Comparison of ENCODE assay signal across 1 cellular context in the genomic region with DNA sequence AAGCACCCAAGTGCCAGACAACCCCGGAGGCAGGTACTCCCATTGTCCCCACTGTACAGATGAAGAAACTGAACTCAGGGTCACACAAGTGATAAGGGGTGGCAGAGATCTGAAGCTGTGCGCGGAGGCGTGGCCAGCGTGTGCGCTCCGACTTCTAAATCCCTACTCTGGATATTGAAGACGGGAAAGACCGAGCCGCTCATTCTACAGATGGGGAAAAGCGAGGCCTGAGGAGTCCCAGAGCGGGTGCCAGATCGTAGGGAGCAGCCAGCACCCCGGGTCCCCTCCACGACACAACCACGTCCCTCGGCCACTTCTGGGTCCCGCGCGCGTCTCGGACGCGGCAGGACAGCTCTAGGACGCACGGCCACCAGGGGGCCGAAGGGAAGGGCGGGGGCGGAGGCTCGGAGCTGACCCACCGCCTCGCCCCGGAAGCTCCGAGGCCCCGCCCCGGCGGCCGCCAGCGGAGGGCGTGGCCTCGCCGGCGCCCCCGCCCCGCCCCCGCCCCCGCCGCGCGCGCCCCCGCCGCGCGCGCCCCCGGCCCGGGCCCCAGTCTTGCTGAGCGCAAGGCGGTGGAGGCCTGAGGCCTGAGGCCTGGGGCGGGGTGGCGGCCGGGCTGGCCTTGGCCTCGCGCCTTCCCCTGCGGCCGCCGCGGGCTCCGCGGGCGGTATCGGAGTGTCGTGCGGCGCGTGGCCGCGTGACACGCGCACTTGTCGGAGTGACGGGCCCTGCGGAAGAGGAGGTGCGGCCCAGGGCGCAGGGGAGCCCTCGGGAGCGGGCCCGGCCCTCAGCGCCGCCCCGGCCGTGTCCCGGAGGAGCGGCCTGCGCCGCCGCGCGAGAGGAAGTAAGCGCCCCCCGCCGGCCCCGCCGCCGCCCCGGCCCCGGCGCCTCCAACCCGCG.
TF ChIP-seq lines count a peak whose summit lies in the region.

A gene with protein sequence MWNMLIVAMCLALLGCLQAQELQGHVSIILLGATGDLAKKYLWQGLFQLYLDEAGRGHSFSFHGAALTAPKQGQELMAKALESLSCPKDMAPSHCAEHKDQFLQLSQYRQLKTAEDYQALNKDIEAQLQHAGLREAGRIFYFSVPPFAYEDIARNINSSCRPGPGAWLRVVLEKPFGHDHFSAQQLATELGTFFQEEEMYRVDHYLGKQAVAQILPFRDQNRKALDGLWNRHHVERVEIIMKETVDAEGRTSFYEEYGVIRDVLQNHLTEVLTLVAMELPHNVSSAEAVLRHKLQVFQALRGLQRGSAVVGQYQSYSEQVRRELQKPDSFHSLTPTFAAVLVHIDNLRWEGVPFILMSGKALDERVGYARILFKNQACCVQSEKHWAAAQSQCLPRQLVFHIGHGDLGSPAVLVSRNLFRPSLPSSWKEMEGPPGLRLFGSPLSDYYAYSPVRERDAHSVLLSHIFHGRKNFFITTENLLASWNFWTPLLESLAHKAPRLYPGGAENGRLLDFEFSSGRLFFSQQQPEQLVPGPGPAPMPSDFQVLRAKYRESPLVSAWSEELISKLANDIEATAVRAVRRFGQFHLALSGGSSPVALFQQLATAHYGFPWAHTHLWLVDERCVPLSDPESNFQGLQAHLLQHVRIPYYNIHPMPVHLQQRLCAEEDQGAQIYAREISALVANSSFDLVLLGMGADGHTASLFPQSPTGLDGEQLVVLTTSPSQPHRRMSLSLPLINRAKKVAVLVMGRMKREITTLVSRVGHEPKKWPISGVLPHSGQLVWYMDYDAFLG (plus strand): TSS at position 552 of the 900 bp plus-strand sequence. CDS start 10,161 bp downstream, outside the sequence.

TF ChIP-seq in GM12878, 131 proteins besides CTCF, POLR2A, EP300 and RAD21 (continues in another document):
- TF ChIP-seq, protein P1, sequence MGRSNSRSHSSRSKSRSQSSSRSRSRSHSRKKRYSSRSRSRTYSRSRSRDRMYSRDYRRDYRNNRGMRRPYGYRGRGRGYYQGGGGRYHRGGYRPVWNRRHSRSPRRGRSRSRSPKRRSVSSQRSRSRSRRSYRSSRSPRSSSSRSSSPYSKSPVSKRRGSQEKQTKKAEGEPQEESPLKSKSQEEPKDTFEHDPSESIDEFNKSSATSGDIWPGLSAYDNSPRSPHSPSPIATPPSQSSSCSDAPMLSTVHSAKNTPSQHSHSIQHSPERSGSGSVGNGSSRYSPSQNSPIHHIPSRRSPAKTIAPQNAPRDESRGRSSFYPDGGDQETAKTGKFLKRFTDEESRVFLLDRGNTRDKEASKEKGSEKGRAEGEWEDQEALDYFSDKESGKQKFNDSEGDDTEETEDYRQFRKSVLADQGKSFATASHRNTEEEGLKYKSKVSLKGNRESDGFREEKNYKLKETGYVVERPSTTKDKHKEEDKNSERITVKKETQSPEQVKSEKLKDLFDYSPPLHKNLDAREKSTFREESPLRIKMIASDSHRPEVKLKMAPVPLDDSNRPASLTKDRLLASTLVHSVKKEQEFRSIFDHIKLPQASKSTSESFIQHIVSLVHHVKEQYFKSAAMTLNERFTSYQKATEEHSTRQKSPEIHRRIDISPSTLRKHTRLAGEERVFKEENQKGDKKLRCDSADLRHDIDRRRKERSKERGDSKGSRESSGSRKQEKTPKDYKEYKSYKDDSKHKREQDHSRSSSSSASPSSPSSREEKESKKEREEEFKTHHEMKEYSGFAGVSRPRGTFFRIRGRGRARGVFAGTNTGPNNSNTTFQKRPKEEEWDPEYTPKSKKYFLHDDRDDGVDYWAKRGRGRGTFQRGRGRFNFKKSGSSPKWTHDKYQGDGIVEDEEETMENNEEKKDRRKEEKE (IDR thresholded peaks at IDR 0.05) = no peak
- peak; percentile 43; the same call in 1 of the 2 replicates for TF ChIP-seq EED (IDR thresholded peaks at IDR 0.05; ENCODE audit: low read depth)
- TF ChIP-seq, protein P2, sequence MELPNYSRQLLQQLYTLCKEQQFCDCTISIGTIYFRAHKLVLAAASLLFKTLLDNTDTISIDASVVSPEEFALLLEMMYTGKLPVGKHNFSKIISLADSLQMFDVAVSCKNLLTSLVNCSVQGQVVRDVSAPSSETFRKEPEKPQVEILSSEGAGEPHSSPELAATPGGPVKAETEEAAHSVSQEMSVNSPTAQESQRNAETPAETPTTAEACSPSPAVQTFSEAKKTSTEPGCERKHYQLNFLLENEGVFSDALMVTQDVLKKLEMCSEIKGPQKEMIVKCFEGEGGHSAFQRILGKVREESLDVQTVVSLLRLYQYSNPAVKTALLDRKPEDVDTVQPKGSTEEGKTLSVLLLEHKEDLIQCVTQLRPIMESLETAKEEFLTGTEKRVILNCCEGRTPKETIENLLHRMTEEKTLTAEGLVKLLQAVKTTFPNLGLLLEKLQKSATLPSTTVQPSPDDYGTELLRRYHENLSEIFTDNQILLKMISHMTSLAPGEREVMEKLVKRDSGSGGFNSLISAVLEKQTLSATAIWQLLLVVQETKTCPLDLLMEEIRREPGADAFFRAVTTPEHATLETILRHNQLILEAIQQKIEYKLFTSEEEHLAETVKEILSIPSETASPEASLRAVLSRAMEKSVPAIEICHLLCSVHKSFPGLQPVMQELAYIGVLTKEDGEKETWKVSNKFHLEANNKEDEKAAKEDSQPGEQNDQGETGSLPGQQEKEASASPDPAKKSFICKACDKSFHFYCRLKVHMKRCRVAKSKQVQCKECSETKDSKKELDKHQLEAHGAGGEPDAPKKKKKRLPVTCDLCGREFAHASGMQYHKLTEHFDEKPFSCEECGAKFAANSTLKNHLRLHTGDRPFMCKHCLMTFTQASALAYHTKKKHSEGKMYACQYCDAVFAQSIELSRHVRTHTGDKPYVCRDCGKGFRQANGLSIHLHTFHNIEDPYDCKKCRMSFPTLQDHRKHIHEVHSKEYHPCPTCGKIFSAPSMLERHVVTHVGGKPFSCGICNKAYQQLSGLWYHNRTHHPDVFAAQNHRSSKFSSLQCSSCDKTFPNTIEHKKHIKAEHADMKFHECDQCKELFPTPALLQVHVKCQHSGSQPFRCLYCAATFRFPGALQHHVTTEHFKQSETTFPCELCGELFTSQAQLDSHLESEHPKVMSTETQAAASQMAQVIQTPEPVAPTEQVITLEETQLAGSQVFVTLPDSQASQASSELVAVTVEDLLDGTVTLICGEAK (IDR thresholded peaks at IDR 0.05; ENCODE audit: borderline replicate concordance) = no peak
- no peak for TF ChIP-seq STAT1 (conservative IDR thresholded peaks at IDR 0.05)
- TF ChIP-seq ZNF24 (IDR thresholded peaks at IDR 0.05) = no peak
- no peak for TF ChIP-seq KDM1A (IDR thresholded peaks at IDR 0.05; ENCODE audit: borderline replicate concordance)
- TF ChIP-seq, protein P3, sequence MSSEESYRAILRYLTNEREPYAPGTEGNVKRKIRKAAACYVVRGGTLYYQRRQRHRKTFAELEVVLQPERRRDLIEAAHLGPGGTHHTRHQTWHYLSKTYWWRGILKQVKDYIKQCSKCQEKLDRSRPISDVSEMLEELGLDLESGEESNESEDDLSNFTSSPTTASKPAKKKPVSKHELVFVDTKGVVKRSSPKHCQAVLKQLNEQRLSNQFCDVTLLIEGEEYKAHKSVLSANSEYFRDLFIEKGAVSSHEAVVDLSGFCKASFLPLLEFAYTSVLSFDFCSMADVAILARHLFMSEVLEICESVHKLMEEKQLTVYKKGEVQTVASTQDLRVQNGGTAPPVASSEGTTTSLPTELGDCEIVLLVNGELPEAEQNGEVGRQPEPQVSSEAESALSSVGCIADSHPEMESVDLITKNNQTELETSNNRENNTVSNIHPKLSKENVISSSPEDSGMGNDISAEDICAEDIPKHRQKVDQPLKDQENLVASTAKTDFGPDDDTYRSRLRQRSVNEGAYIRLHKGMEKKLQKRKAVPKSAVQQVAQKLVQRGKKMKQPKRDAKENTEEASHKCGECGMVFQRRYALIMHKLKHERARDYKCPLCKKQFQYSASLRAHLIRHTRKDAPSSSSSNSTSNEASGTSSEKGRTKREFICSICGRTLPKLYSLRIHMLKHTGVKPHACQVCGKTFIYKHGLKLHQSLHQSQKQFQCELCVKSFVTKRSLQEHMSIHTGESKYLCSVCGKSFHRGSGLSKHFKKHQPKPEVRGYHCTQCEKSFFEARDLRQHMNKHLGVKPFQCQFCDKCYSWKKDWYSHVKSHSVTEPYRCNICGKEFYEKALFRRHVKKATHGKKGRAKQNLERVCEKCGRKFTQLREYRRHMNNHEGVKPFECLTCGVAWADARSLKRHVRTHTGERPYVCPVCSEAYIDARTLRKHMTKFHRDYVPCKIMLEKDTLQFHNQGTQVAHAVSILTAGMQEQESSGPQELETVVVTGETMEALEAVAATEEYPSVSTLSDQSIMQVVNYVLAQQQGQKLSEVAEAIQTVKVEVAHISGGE (CRISPR knock-in tag; IDR thresholded peaks at IDR 0.05) = no peak
- TF ChIP-seq BHLHE40 (IDR thresholded peaks at IDR 0.05; ENCODE audit: borderline replicate concordance in 1 of 2, low read depth in 2 of 2, low read length in 1 of 2) = peak; percentile 68 to 89; a peak in 3 of 4 replicates
- TF ChIP-seq STAT3 (IDR thresholded peaks at IDR 0.05; ENCODE audit: low read depth, low read length) = no peak
- no peak for TF ChIP-seq SUZ12 (IDR thresholded peaks at IDR 0.05; ENCODE audit: unreplicated experiment)
- no peak for TF ChIP-seq MYB (IDR thresholded peaks at IDR 0.05; ENCODE audit: borderline replicate concordance, low read depth, low read length)
- TF ChIP-seq RB1 (IDR thresholded peaks at IDR 0.05; ENCODE audit: borderline replicate concordance) = no peak; the same call in 1 of the 2 replicates
- TF ChIP-seq ATF7 (IDR thresholded peaks at IDR 0.05; ENCODE audit: low read depth) = no peak
- no peak for TF ChIP-seq SMAD1 (IDR thresholded peaks at IDR 0.05; ENCODE audit: low read depth, partially characterized antibody)
- TF ChIP-seq, protein P4, sequence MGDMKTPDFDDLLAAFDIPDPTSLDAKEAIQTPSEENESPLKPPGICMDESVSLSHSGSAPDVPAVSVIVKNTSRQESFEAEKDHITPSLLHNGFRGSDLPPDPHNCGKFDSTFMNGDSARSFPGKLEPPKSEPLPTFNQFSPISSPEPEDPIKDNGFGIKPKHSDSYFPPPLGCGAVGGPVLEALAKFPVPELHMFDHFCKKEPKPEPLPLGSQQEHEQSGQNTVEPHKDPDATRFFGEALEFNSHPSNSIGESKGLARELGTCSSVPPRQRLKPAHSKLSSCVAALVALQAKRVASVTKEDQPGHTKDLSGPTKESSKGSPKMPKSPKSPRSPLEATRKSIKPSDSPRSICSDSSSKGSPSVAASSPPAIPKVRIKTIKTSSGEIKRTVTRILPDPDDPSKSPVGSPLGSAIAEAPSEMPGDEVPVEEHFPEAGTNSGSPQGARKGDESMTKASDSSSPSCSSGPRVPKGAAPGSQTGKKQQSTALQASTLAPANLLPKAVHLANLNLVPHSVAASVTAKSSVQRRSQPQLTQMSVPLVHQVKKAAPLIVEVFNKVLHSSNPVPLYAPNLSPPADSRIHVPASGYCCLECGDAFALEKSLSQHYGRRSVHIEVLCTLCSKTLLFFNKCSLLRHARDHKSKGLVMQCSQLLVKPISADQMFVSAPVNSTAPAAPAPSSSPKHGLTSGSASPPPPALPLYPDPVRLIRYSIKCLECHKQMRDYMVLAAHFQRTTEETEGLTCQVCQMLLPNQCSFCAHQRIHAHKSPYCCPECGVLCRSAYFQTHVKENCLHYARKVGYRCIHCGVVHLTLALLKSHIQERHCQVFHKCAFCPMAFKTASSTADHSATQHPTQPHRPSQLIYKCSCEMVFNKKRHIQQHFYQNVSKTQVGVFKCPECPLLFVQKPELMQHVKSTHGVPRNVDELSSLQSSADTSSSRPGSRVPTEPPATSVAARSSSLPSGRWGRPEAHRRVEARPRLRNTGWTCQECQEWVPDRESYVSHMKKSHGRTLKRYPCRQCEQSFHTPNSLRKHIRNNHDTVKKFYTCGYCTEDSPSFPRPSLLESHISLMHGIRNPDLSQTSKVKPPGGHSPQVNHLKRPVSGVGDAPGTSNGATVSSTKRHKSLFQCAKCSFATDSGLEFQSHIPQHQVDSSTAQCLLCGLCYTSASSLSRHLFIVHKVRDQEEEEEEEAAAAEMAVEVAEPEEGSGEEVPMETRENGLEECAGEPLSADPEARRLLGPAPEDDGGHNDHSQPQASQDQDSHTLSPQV (IDR thresholded peaks at IDR 0.05) = no peak
- no peak for TF ChIP-seq JUNB (IDR thresholded peaks at IDR 0.05)
- TF ChIP-seq ASH2L (IDR thresholded peaks at IDR 0.05; ENCODE audit: borderline replicate concordance, low read depth) = no peak
- no peak for TF ChIP-seq CBX5 (IDR thresholded peaks at IDR 0.05; ENCODE audit: low read depth)
- TF ChIP-seq ZNF207 (IDR thresholded peaks at IDR 0.05; ENCODE audit: borderline replicate concordance) = no peak
- no peak for TF ChIP-seq ESRRA (IDR thresholded peaks at IDR 0.05; ENCODE audit: low read length)
- no peak for TF ChIP-seq RELA (IDR thresholded peaks at IDR 0.05; ENCODE audit: borderline replicate concordance, partially characterized antibody)
- TF ChIP-seq, protein P5, sequence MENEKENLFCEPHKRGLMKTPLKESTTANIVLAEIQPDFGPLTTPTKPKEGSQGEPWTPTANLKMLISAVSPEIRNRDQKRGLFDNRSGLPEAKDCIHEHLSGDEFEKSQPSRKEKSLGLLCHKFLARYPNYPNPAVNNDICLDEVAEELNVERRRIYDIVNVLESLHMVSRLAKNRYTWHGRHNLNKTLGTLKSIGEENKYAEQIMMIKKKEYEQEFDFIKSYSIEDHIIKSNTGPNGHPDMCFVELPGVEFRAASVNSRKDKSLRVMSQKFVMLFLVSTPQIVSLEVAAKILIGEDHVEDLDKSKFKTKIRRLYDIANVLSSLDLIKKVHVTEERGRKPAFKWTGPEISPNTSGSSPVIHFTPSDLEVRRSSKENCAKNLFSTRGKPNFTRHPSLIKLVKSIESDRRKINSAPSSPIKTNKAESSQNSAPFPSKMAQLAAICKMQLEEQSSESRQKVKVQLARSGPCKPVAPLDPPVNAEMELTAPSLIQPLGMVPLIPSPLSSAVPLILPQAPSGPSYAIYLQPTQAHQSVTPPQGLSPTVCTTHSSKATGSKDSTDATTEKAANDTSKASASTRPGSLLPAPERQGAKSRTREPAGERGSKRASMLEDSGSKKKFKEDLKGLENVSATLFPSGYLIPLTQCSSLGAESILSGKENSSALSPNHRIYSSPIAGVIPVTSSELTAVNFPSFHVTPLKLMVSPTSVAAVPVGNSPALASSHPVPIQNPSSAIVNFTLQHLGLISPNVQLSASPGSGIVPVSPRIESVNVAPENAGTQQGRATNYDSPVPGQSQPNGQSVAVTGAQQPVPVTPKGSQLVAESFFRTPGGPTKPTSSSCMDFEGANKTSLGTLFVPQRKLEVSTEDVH (IDR thresholded peaks at IDR 0.05; ENCODE audit: low read depth, partially characterized antibody) = no peak
- no peak for TF ChIP-seq SPI1 (IDR thresholded peaks at IDR 0.05; ENCODE audit: borderline replicate concordance, insufficient read depth, low read depth, low read length)
- TF ChIP-seq IKZF1 (conservative IDR thresholded peaks at IDR 0.05) = peak; percentile 77
- TF ChIP-seq, protein P6, sequence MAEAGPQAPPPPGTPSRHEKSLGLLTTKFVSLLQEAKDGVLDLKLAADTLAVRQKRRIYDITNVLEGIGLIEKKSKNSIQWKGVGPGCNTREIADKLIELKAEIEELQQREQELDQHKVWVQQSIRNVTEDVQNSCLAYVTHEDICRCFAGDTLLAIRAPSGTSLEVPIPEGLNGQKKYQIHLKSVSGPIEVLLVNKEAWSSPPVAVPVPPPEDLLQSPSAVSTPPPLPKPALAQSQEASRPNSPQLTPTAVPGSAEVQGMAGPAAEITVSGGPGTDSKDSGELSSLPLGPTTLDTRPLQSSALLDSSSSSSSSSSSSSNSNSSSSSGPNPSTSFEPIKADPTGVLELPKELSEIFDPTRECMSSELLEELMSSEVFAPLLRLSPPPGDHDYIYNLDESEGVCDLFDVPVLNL (IDR thresholded peaks at IDR 0.05; ENCODE audit: low read depth, low read length) = no peak
- no peak for TF ChIP-seq TCF12 (IDR thresholded peaks at IDR 0.05; ENCODE audit: low read depth, low read length)
- no peak for TF ChIP-seq MEF2A (IDR thresholded peaks at IDR 0.05; ENCODE audit: insufficient read depth, low read depth, low read length)
- TF ChIP-seq LARP7 (IDR thresholded peaks at IDR 0.05) = peak; percentile 77
- TF ChIP-seq ZZZ3 (IDR thresholded peaks at IDR 0.05; ENCODE audit: control insufficient read depth, insufficient read length, low read depth) = no peak
- TF ChIP-seq ZNF274 (IDR thresholded peaks at IDR 0.05; ENCODE audit: insufficient read depth, insufficient read length) = no peak
- no peak for TF ChIP-seq KLF5 (IDR thresholded peaks at IDR 0.05; ENCODE audit: partially characterized antibody)
